Comparison of ENCODE assay signal across 1 cellular context in the genomic region with DNA sequence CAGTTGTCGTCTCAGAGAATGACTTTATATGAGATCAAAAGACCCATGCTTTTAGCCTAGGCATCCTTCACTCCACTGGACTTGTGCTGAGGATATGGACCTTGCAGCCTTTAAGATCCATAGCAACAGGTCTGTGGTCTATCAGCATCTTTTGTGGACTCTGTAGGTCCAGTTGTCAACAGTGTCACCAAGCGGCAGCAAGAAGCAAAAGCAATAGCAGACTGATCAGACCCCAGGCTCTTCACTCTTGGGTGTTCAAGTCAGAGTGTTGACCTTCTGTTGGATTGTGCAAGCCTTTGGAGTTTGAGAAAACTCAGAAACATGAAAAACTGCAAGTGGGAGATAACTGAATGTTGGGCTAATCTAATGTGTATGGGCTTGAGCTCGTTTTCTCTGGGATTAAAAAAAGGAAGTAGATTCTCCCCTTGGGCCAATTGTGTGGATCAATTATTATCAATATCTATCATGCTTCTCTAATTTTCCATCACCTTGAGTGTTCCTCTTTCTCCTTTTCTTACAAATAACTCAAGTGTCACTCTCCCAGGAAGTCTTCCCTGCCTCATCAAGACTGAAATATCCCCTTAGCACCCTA.
TF ChIP-seq lines count a peak whose summit lies in the region.

No MANE protein-coding gene starts in this region.

TF ChIP-seq in HepG2, 621 proteins besides CTCF, POLR2A, EP300 and RAD21 (continued from another document):
- peak; percentile 69; the same call in 1 of the 2 replicates for TF ChIP-seq FOXJ3 (CRISPR knock-in tag; IDR thresholded peaks at IDR 0.05; ENCODE audit: borderline replicate concordance)
- TF ChIP-seq, protein P1, sequence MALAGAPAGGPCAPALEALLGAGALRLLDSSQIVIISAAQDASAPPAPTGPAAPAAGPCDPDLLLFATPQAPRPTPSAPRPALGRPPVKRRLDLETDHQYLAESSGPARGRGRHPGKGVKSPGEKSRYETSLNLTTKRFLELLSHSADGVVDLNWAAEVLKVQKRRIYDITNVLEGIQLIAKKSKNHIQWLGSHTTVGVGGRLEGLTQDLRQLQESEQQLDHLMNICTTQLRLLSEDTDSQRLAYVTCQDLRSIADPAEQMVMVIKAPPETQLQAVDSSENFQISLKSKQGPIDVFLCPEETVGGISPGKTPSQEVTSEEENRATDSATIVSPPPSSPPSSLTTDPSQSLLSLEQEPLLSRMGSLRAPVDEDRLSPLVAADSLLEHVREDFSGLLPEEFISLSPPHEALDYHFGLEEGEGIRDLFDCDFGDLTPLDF (CRISPR knock-in tag; IDR thresholded peaks at IDR 0.05): no peak
- TF ChIP-seq ZNF292 (CRISPR knock-in tag; IDR thresholded peaks at IDR 0.05; ENCODE audit: borderline replicate concordance, low read depth): no peak
- no peak for TF ChIP-seq ZNF570 (CRISPR knock-in tag; IDR thresholded peaks at IDR 0.05; ENCODE audit: borderline replicate concordance)
- no peak for TF ChIP-seq GTF3A (CRISPR knock-in tag; conservative IDR thresholded peaks at IDR 0.05)
- peak; percentile 51; the same call in 1 of the 2 replicates for TF ChIP-seq ZNF331 (CRISPR knock-in tag; IDR thresholded peaks at IDR 0.05)
- TF ChIP-seq ZNF670 (CRISPR knock-in tag; IDR thresholded peaks at IDR 0.05; ENCODE audit: borderline replicate concordance): 0 out of 2 replicates have a peak, but pooled peaks have one; percentile 27
- TF ChIP-seq ZNF354B (CRISPR knock-in tag; IDR thresholded peaks at IDR 0.05): no peak
- TF ChIP-seq KDM1A (CRISPR knock-in tag; IDR thresholded peaks at IDR 0.05): peak; percentile 72; the same call in 1 of the 2 replicates
- no peak for TF ChIP-seq ATF7 (IDR thresholded peaks at IDR 0.05)
- no peak for TF ChIP-seq ATF7 (CRISPR knock-in tag; IDR thresholded peaks at IDR 0.05)
- TF ChIP-seq ZNF788 (CRISPR knock-in tag; IDR thresholded peaks at IDR 0.05; ENCODE audit: borderline replicate concordance): no peak
- no peak for TF ChIP-seq JUND (CRISPR knock-in tag; IDR thresholded peaks at IDR 0.05)
- no peak for TF ChIP-seq ZNF75D (CRISPR knock-in tag; IDR thresholded peaks at IDR 0.05; ENCODE audit: borderline replicate concordance)
- peak; percentile 35; the same call in 1 of the 2 replicates for TF ChIP-seq HDAC1 (CRISPR knock-in tag; IDR thresholded peaks at IDR 0.05)
- no peak for TF ChIP-seq SMAD1 (CRISPR knock-in tag; IDR thresholded peaks at IDR 0.05; ENCODE audit: borderline replicate concordance, low read depth)
- peak; percentile 63; the same call in 1 of the 2 replicates for TF ChIP-seq GATAD2A (CRISPR knock-in tag; IDR thresholded peaks at IDR 0.05)
- no peak for TF ChIP-seq ADNP (CRISPR knock-in tag; IDR thresholded peaks at IDR 0.05)
- TF ChIP-seq REPIN1 (CRISPR knock-in tag; IDR thresholded peaks at IDR 0.05; ENCODE audit: borderline replicate concordance, low read depth): peak; percentile 67; the same call in 1 of the 2 replicates
- TF ChIP-seq RFX1 (IDR thresholded peaks at IDR 0.05): peak; percentile 13; the same call in 1 of the 2 replicates
- no peak for TF ChIP-seq SRSF4 (IDR thresholded peaks at IDR 0.05; ENCODE audit: low read depth, low read length, poor library complexity, severe bottlenecking)
- TF ChIP-seq, protein P2, sequence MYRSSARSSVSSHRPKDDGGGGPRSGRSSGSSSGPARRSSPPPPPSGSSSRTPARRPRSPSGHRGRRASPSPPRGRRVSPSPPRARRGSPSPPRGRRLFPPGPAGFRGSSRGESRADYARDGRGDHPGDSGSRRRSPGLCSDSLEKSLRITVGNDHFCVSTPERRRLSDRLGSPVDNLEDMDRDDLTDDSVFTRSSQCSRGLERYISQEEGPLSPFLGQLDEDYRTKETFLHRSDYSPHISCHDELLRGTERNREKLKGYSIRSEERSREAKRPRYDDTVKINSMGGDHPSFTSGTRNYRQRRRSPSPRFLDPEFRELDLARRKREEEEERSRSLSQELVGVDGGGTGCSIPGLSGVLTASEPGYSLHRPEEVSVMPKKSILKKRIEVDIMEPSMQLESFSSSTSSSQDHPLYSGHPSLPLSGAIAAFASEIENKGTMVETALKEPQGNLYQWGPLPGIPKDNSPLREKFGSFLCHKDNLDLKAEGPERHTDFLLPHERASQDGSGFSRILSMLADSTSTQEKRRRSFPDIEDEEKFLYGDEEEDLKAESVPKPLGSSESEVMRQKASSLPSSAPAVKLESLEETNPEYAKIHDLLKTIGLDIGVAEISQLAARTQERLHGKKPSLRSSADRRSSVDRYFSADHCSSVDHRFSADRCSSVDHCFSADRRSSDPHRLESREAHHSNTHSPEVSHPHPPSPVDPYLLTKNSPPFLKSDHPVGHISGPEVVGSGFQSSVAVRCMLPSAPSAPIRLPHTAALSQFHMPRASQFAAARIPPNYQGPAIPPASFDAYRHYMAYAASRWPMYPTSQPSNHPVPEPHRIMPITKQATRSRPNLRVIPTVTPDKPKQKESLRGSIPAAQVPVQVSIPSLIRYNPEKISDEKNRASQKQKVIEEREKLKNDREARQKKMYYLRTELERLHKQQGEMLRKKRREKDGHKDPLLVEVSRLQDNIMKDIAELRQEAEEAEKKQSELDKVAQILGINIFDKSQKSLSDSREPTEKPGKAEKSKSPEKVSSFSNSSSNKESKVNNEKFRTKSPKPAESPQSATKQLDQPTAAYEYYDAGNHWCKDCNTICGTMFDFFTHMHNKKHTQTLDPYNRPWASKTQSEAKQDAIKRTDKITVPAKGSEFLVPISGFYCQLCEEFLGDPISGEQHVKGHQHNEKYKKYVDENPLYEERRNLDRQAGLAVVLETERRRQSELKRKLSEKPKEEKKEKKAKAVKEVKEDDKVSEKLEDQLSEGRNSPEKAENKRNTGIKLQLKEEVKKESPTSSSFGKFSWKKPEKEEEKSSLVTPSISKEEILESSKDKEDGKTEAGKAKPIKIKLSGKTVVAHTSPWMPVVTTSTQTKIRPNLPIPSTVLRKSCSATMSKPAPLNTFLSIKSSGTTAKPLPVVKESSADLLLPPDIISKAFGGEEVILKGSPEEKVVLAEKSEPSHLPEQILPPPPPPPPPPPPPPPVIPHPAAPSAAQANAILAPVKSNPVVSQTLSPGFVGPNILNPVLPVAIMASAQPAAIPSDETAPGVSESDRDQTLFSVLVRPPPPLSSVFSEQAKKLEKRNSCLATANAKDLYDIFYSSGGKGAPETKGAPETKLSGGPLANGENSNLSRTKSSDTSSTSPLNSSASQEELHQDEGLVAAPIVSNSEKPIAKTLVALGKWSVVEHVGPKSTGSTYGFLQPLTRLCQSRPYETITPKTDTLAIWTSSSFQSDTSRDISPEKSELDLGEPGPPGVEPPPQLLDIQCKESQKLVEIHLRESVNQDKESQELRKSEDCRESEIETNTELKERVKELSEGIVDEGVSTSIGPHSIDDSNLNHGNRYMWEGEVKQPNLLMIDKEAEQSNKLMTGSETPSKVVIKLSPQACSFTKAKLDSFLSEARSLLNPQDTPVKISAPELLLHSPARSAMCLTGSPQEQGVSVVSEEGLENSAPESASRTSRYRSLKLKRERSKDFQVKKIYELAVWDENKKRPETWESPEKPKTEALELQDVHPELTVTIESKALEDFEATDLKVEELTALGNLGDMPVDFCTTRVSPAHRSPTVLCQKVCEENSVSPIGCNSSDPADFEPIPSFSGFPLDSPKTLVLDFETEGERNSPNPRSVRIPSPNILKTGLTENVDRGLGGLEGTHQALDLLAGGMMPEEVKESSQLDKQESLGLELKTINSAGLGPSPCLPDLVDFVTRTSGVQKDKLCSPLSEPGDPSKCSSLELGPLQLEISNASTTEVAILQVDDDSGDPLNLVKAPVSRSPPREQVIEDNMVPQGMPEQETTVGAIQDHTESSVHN (CRISPR knock-in tag; IDR thresholded peaks at IDR 0.05): no peak
- TF ChIP-seq MBNL3 (CRISPR knock-in tag; conservative IDR thresholded peaks at IDR 0.05): no peak
- TF ChIP-seq FOSL1 (CRISPR knock-in tag; IDR thresholded peaks at IDR 0.05; ENCODE audit: borderline replicate concordance): no peak
- TF ChIP-seq, protein P3, sequence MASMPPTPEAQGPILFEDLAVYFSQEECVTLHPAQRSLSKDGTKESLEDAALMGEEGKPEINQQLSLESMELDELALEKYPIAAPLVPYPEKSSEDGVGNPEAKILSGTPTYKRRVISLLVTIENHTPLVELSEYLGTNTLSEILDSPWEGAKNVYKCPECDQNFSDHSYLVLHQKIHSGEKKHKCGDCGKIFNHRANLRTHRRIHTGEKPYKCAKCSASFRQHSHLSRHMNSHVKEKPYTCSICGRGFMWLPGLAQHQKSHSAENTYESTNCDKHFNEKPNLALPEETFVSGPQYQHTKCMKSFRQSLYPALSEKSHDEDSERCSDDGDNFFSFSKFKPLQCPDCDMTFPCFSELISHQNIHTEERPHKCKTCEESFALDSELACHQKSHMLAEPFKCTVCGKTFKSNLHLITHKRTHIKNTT (CRISPR knock-in tag; IDR thresholded peaks at IDR 0.05): no peak
- TF ChIP-seq, protein P4, sequence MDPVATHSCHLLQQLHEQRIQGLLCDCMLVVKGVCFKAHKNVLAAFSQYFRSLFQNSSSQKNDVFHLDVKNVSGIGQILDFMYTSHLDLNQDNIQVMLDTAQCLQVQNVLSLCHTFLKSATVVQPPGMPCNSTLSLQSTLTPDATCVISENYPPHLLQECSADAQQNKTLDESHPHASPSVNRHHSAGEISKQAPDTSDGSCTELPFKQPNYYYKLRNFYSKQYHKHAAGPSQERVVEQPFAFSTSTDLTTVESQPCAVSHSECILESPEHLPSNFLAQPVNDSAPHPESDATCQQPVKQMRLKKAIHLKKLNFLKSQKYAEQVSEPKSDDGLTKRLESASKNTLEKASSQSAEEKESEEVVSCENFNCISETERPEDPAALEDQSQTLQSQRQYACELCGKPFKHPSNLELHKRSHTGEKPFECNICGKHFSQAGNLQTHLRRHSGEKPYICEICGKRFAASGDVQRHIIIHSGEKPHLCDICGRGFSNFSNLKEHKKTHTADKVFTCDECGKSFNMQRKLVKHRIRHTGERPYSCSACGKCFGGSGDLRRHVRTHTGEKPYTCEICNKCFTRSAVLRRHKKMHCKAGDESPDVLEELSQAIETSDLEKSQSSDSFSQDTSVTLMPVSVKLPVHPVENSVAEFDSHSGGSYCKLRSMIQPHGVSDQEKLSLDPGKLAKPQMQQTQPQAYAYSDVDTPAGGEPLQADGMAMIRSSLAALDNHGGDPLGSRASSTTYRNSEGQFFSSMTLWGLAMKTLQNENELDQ (CRISPR knock-in tag; IDR thresholded peaks at IDR 0.05; ENCODE audit: borderline replicate concordance): no peak
- no peak for TF ChIP-seq MAZ (IDR thresholded peaks at IDR 0.05; ENCODE audit: borderline replicate concordance, low read depth, low read length)
- TF ChIP-seq MAZ (CRISPR knock-in tag; IDR thresholded peaks at IDR 0.05; ENCODE audit: low read depth): no peak
